In genomic region chr5:176536902-176537607, GRCh38 we compare ENCODE assay signal across 8 cellular contexts. TPM values are rescaled to one million over a fixed set of nuclear protein-coding genes. Genes with fewer than 3 reads are reported as not detected.
DNase-seq lines count a peak whose midpoint lies in the region; ATAC-seq, FAIRE-seq and TF ChIP-seq lines count a peak whose summit lies in the region.

Gene RNF44, minus strand, starts transcription at chr5:176537402. Its CDS starts 4,930 bp downstream, at chr5:176532472.

- H2AFZ ChIP-seq in astrocyte (ENCODE audit: low read depth, low read length), result peak within 1 kb of the TSS; percentile 90

- H3K36me3 ChIP-seq in astrocyte (ENCODE audit: insufficient read depth, low read length), result no peaks in the 10 kb centered on the region
- H3K36me3 ChIP-seq in rectal smooth muscle tissue (ENCODE audit: control insufficient read depth, insufficient read depth, low read length), result no peaks in the 10 kb centered on the region
- H3K36me3 ChIP-seq in aorta (ENCODE audit: control insufficient read depth in 1 of 2, insufficient read depth in 2 of 2, low read length in 1 of 2), result no peaks in the 10 kb centered on the region

- no peaks in the 10 kb centered on the region for H3K27me3 ChIP-seq in astrocyte (ENCODE audit: insufficient read depth, low read length)
- H3K27me3 ChIP-seq in rectal smooth muscle tissue (ENCODE audit: control insufficient read depth, insufficient read depth, low read length), result no peaks in the 10 kb centered on the region
- H3K27me3 ChIP-seq in aorta (ENCODE audit: control insufficient read depth in 1 of 2, insufficient read depth in 2 of 2, low read length in 1 of 2), result no peaks in the 10 kb centered on the region

- 0% methylated on average over 52 to 65 of the region's 65 CpGs for WGBS in aorta, 2 donors

- peak within 1 kb of the TSS; percentile 91 for H3K4me2 ChIP-seq in astrocyte (ENCODE audit: low read length)

- H3K4me1 Mint-ChIP-seq in astrocyte (ENCODE audit: low read depth, unreplicated experiment), result peaks cover 32% of the 10 kb centered on the region

- intact Hi-C loops in aorta (cut with DNase I), result loop anchor here (5.0 to 10.0 kb wide), 5 partner anchors 90 to 170 kb away; partner anchors contain the start of genes CLTB (in 2 of the 2), ARL10 (in 1 of the 2), FAF2 (in 1 of the 2) and HIGD2A (in 1 of the 2)

- DNase-seq in NCI-H2029 treated with DMSO at 0.1 percent for 48 hours (lab: John Stamatoyannopoulos, UW) (peak; percentile 87), T-helper 22 cell (ENCODE audit: low read depth) (peak; percentile 97), astrocyte (ENCODE audit: low read depth) (peak; percentile 93), hepatic stellate cell (ENCODE audit: low spot score) (peak; percentile 98), aorta (peak; percentile 99)

- H3K27ac Mint-ChIP-seq in astrocyte (ENCODE audit: unreplicated experiment), result peak within 1 kb of the TSS; percentile 98

- peak within 1 kb of the TSS; percentile 96 for H3K4me3 Mint-ChIP-seq in astrocyte (ENCODE audit: unreplicated experiment)

- peaks cover 45% of the 10 kb centered on the region for H3K79me2 ChIP-seq in astrocyte (ENCODE audit: insufficient read depth, low read length)

- H3K36me3 Mint-ChIP-seq in astrocyte (ENCODE audit: low read depth, unreplicated experiment), result peaks cover 5% of the 10 kb centered on the region

- FAIRE-seq in astrocyte (lab: Jason Lieb, UNC), result no peak

- no peaks in the 10 kb centered on the region for H3K9me3 ChIP-seq in astrocyte (ENCODE audit: insufficient read depth, low read depth, low read length)
- no peaks in the 10 kb centered on the region for H3K9me3 ChIP-seq in aorta (ENCODE audit: control insufficient read depth, low read length)

- ATAC-seq in GM18508 (IDR thresholded peaks at IDR 0.05; ENCODE audit: insufficient read depth, unreplicated experiment), result peak; percentile 35
- ATAC-seq in HG03025 (IDR thresholded peaks at IDR 0.05; ENCODE audit: low FRiP score, unreplicated experiment), result peak; percentile 51
- peak; percentile 94 for ATAC-seq in aorta (ENCODE audit: low FRiP score)

- H3K27ac ChIP-seq in astrocyte (ENCODE audit: low read depth, low read length) (peak within 1 kb of the TSS; percentile 90), rectal smooth muscle tissue (ENCODE audit: low read depth, low read length) (peak within 1 kb of the TSS; percentile 99), aorta (ENCODE audit: low read depth in 1 of 2, low read length in 2 of 2) (peak within 1 kb of the TSS in 1 of 2 donors; percentile 93)

- H3K4me3 ChIP-seq in astrocyte (ENCODE audit: insufficient read depth, low read depth, low read length) (peak within 1 kb of the TSS; percentile 88), rectal smooth muscle tissue (ENCODE audit: low read length) (peak within 1 kb of the TSS; percentile 96), aorta (ENCODE audit: low read length in 2 of 2) (peak within 1 kb of the TSS; percentile 68 to 89)

- peaks cover 36% of the 10 kb centered on the region for H4K20me1 ChIP-seq in astrocyte (ENCODE audit: insufficient read depth, low read length)

- H3K4me1 ChIP-seq in astrocyte (ENCODE audit: insufficient read depth, low read length), result peaks cover 35% of the 10 kb centered on the region
- peaks cover 24% of the 10 kb centered on the region for H3K4me1 ChIP-seq in rectal smooth muscle tissue (ENCODE audit: control insufficient read depth, insufficient read depth, low read length)
- H3K4me1 ChIP-seq in aorta (ENCODE audit: control insufficient read depth in 1 of 2, insufficient read depth in 2 of 2, low read length in 2 of 2), result no peaks in the 10 kb centered on the region

- H3K9ac ChIP-seq in astrocyte (ENCODE audit: low read length), result peak within 1 kb of the TSS; percentile 91
- peak within 1 kb of the TSS; percentile 95 for H3K9ac ChIP-seq in rectal smooth muscle tissue (ENCODE audit: low read length)

- H3K9me3 Mint-ChIP-seq in astrocyte (ENCODE audit: unreplicated experiment), result no peaks in the 10 kb centered on the region

- H3K27me3 Mint-ChIP-seq in astrocyte (ENCODE audit: low read depth, unreplicated experiment), result no peaks in the 10 kb centered on the region

- TF ChIP-seq CTCF in astrocyte (IDR thresholded peaks at IDR 0.05; ENCODE audit: insufficient read depth, low read depth, low read length), result no peak

RNA-seq across cellular contexts. Expression of gene RNF44, which starts in this region (rescaled TPM):
- total RNA-seq in astrocyte (47.8 and 59.8 TPM in 2 replicates), aorta (10 to 100 TPM; 23.2 to 40.6 TPM)
- polyA plus RNA-seq in aorta, result 10 to 100 TPM in 1 of 2 donors, 1 to 10 TPM in 1; 8.5 to 13.4 TPM

Comparison
In these comparisons a context has a peak if more than half of its experiments do, and no peak if none do; other contexts are left out.
1. ATAC-seq: peak in every context shown above with its lines; median percentile 94 in aorta; 51 in HG03025; 35 in GM18508.